ENCODE assay signal across 17 cellular contexts in genomic region chr16:23807028-23807427, GRCh38. TPM values are rescaled to one million over a fixed set of nuclear protein-coding genes. Genes with fewer than 3 reads are reported as not detected.
A peak's percentile ranks its signal among the peaks of the same experiment; 100 is the strongest.
DNase-seq lines count a peak whose midpoint lies in the region; ATAC-seq and TF ChIP-seq lines count a peak whose summit lies in the region.
"Had no signal": no experiment of that assay in that cellular context is flagged by ENCODE, and none has a peak within 500 bp of the region (broad histone marks: within the 10 kb centered on the region; RNA-seq: fewer than 3 reads in every experiment).

No MANE protein-coding gene starts in this region.

- no peaks in the 10 kb centered on the region for H4K20me1 ChIP-seq in OCI-LY7 (ENCODE audit: insufficient read depth, low read length)

- H3K27ac Mint-ChIP-seq in stimulated activated naive CD8-positive, alpha-beta T cell treated with anti-CD3 and anti-CD28 coated beads, Interleukin-15, Interleukin-2, amounts not matched to agents 100 ng/mL and 50 ng/mL, for 24 hours: peak overlapping the region; percentile 16

- H3K27me3 Mint-ChIP-seq in stimulated activated naive CD8-positive, alpha-beta T cell treated with anti-CD3 and anti-CD28 coated beads, Interleukin-15, Interleukin-2, amounts not matched to agents 100 ng/mL and 50 ng/mL, for 24 hours: peaks cover 3% of the 10 kb centered on the region

- no peak overlapping the region for H3K4me3 Mint-ChIP-seq in stimulated activated naive CD8-positive, alpha-beta T cell treated with anti-CD3 and anti-CD28 coated beads, Interleukin-15, Interleukin-2, amounts not matched to agents 100 ng/mL and 50 ng/mL, for 24 hours

- H3K4me3 ChIP-seq in right atrium auricular region (no peak overlapping the region), OCI-LY7 (ENCODE audit: low read depth, low read length, poor library complexity, severe bottlenecking) (no peak overlapping the region)
- H3K4me3 ChIP-seq: A549, esophagus squamous epithelium, heart right ventricle, pancreas, SJSA1, suprapubic skin had no signal

- POLR2A ChIA-PET in OCI-LY7 (lab: Charles Lee): interaction anchor here (0.6 to 1.5 kb wide), 4 partner anchors 68 to 209 kb away, joined by 3 to 4 read pairs (median 4); no protein-coding TSS in a partner anchor

- H2AFZ ChIP-seq in OCI-LY7 (ENCODE audit: low read length): peak overlapping the region; percentile 87

- no peaks in the 10 kb centered on the region for H3K79me2 ChIP-seq in OCI-LY7 (ENCODE audit: insufficient read depth, low read depth, low read length)

- H3K9me3 ChIP-seq in right atrium auricular region: no peaks in the 10 kb centered on the region
- H3K9me3 ChIP-seq in OCI-LY7 (ENCODE audit: low read length): no peaks in the 10 kb centered on the region
- H3K9me3 ChIP-seq: A549, esophagus squamous epithelium, heart right ventricle, pancreas, SJSA1, suprapubic skin had no signal

- no TSS peak for BruUV-seq in OCI-LY7 (replicated peaks; lab: Mats Ljungman, UMichigan)

- no peaks in the 10 kb centered on the region for H3K36me3 ChIP-seq in right atrium auricular region
- H3K36me3 ChIP-seq in OCI-LY7 (ENCODE audit: insufficient read depth, low read length): no peaks in the 10 kb centered on the region
- H3K36me3 ChIP-seq: esophagus squamous epithelium, heart right ventricle, pancreas, SJSA1, suprapubic skin had no signal

- peak; percentile 48 for ATAC-seq in Right ventricle myocardium inferior
- no peak for ATAC-seq in HG03439 (IDR thresholded peaks at IDR 0.05; ENCODE audit: unreplicated experiment)
- ATAC-seq: A549 had no signal

- no peaks in the 10 kb centered on the region for H3K4me1 ChIP-seq in right atrium auricular region
- H3K4me1 ChIP-seq in OCI-LY7 (ENCODE audit: insufficient read depth, low read length, poor library complexity, severe bottlenecking): peaks cover 48% of the 10 kb centered on the region
- H3K4me1 ChIP-seq: pancreas, suprapubic skin had no signal

- CTCF ChIA-PET in OCI-LY7 (lab: Charles Lee; ENCODE audit: unreplicated experiment): interaction anchor here (0.6 kb wide), 1 partner anchor 95 kb away, joined by 4 read pairs; no protein-coding TSS in a partner anchor

- H3K9me2 ChIP-seq in OCI-LY7 (ENCODE audit: insufficient read depth, low read length): no peaks in the 10 kb centered on the region

- no peak for DNase-seq in Right ventricle myocardium inferior (ENCODE audit: missing footprints)
- no peak for DNase-seq in right atrium auricular region (ENCODE audit: low spot score)
- peak; percentile 77 for DNase-seq in OCI-LY7 (ENCODE audit: low spot score)
- DNase-seq in germinal center (ENCODE audit: low spot score): peak; percentile 49
- no peak for DNase-seq in NCI-H82 (lab: John Stamatoyannopoulos, UW)
- DNase-seq in NK-92 (lab: John Stamatoyannopoulos, UW; ENCODE audit: unreplicated experiment): no peak
- DNase-seq: activated CD8-positive, alpha-beta memory T cell treated with anti-CD3 and anti-CD28 coated beads for 24 hours; activated gamma-delta T cell treated with Interleukin-2 at 50 U/mL for 16 hours; cortex of kidney; esophagus squamous epithelium; heart right ventricle had no signal

- intact Hi-C loops in Right ventricle myocardium inferior (cut with DNase I) (no loop called here), OCI-LY7 (cut with micrococcal nuclease; ENCODE audit: unreplicated experiment) (no loop called here)

- H3K36me3 Mint-ChIP-seq in stimulated activated naive CD8-positive, alpha-beta T cell treated with anti-CD3 and anti-CD28 coated beads, Interleukin-15, Interleukin-2, amounts not matched to agents 100 ng/mL and 50 ng/mL, for 24 hours (ENCODE audit: low read depth): no peaks in the 10 kb centered on the region

- H3K4me1 Mint-ChIP-seq in stimulated activated naive CD8-positive, alpha-beta T cell treated with anti-CD3 and anti-CD28 coated beads, Interleukin-15, Interleukin-2, amounts not matched to agents 100 ng/mL and 50 ng/mL, for 24 hours (ENCODE audit: low read depth): peaks cover 20% of the 10 kb centered on the region

- no peaks in the 10 kb centered on the region for H3K27me3 ChIP-seq in right atrium auricular region
- H3K27me3 ChIP-seq: SJSA1, suprapubic skin had no signal

- TF ChIP-seq CTCF in right atrium auricular region (IDR thresholded peaks at IDR 0.05) (no peak), OCI-LY7 (conservative IDR thresholded peaks at IDR 0.05; ENCODE audit: low read length) (no peak)

- no peaks in the 10 kb centered on the region for H3K9me3 Mint-ChIP-seq in stimulated activated naive CD8-positive, alpha-beta T cell treated with anti-CD3 and anti-CD28 coated beads, Interleukin-15, Interleukin-2, amounts not matched to agents 100 ng/mL and 50 ng/mL, for 24 hours

- peak overlapping the region; percentile 54 for H3K4me2 ChIP-seq in OCI-LY7 (ENCODE audit: low read length)
- H3K4me2 ChIP-seq: A549 had no signal

- H3K27ac ChIP-seq in right atrium auricular region (no peak overlapping the region), OCI-LY7 (ENCODE audit: low read depth, low read length, poor library complexity, severe bottlenecking) (peak overlapping the region; percentile 34)
- H3K27ac ChIP-seq: A549, esophagus squamous epithelium, heart right ventricle, pancreas, SJSA1, suprapubic skin had no signal

RNA-seq across cellular contexts. Expression of gene PRKCB, which starts 28.8 kb away (rescaled TPM):
- 2.2 TPM for total RNA-seq in Right ventricle myocardium inferior
- 1 to 10 TPM in 1 of 2 donors, under 1 TPM in 1; 0.93 to 3.1 TPM for total RNA-seq in right atrium auricular region
- total RNA-seq in OCI-LY7 (2014; rRNA removed; shearing (Covaris generic)): 21.0 and 24.2 TPM in 2 replicates
- 44.5 and 51.6 TPM in 2 replicates for total RNA-seq in OCI-LY7 (2022)

RNA-seq across cellular contexts. Expression of gene CHP2, which starts 52.2 kb away (rescaled TPM):
- total RNA-seq in Right ventricle myocardium inferior: not detected
- total RNA-seq in right atrium auricular region: not detected
- total RNA-seq in OCI-LY7 (2014; rRNA removed; shearing (Covaris generic)): not detected in 2 replicates
- not detected in 2 replicates for total RNA-seq in OCI-LY7 (2022)
- total RNA-seq: heart right ventricle, pancreas, SJSA1 had no signal

Comparison
In these comparisons a context has a peak if more than half of its experiments do, and no peak if none do; other contexts are left out.
1. DNase-seq: peak in OCI-LY7 (single experiment) and germinal center (single experiment); none in Right ventricle myocardium inferior (single experiment), right atrium auricular region (single experiment), NCI-H82 (single experiment) and NK-92 (single experiment).